Comparison of ENCODE assay signal across 1 cellular context in genomic region chr3:4904801-4905695, GRCh38.
TF ChIP-seq lines count a peak whose summit lies in the region.

No MANE protein-coding gene starts in this region.

TF ChIP-seq in K562, 482 proteins besides CTCF, POLR2A, EP300 and RAD21 (continued from another document and continues in another):
- TF ChIP-seq ATF4 (CRISPR knock-in tag; IDR thresholded peaks at IDR 0.05) (no peak), ZNF239 (CRISPR knock-in tag; IDR thresholded peaks at IDR 0.05) (no peak), ZNF57 (CRISPR knock-in tag; IDR thresholded peaks at IDR 0.05) (no peak), ILK (tag; IDR thresholded peaks at IDR 0.05; ENCODE audit: borderline replicate concordance, low read depth) (no peak), ZNF311 (CRISPR knock-in tag; IDR thresholded peaks at IDR 0.05) (0 out of 2 replicates have a peak, but pooled peaks have one; percentile 50), ZNF263 (CRISPR knock-in tag; IDR thresholded peaks at IDR 0.05; ENCODE audit: borderline replicate concordance) (no peak), KAT8 (IDR thresholded peaks at IDR 0.05; ENCODE audit: low read depth) (no peak), MGA (IDR thresholded peaks at IDR 0.05) (peak; percentile 79), ZEB2 (IDR thresholded peaks at IDR 0.05) (no peak), ZNF79 (CRISPR knock-in tag; IDR thresholded peaks at IDR 0.05; ENCODE audit: low read depth) (no peak), NFRKB (IDR thresholded peaks at IDR 0.05; ENCODE audit: low read depth) (no peak), ZNF583 (CRISPR knock-in tag; IDR thresholded peaks at IDR 0.05) (no peak), GMEB1 (CRISPR knock-in tag; IDR thresholded peaks at IDR 0.05) (no peak), ZNF274 (IDR thresholded peaks at IDR 0.05; ENCODE audit: borderline replicate concordance, low read depth, low read length) (no peak), PURB (CRISPR knock-in tag; IDR thresholded peaks at IDR 0.05; ENCODE audit: low read depth) (no peak), ZBTB2 (IDR thresholded peaks at IDR 0.05) (no peak), NR1H2 (CRISPR knock-in tag; IDR thresholded peaks at IDR 0.05) (no peak), ELF2 (CRISPR knock-in tag; IDR thresholded peaks at IDR 0.05) (no peak), ZNF707 (CRISPR knock-in tag; conservative IDR thresholded peaks at IDR 0.05) (no peak), ZFP30 (CRISPR knock-in tag; IDR thresholded peaks at IDR 0.05; ENCODE audit: borderline replicate concordance) (no peak), ZNF174 (CRISPR knock-in tag; IDR thresholded peaks at IDR 0.05) (no peak), THRAP3 (IDR thresholded peaks at IDR 0.05; ENCODE audit: borderline replicate concordance) (no peak), NR4A1 (CRISPR knock-in tag; IDR thresholded peaks at IDR 0.05) (no peak), NR4A1 (tag; IDR thresholded peaks at IDR 0.05) (no peak), HMG20B (CRISPR knock-in tag; IDR thresholded peaks at IDR 0.05) (no peak), MXI1 (IDR thresholded peaks at IDR 0.05; ENCODE audit: low read depth, low read length) (no peak), BCOR (IDR thresholded peaks at IDR 0.05) (no peak), KHSRP (IDR thresholded peaks at IDR 0.05) (no peak), NFATC3 (IDR thresholded peaks at IDR 0.05) (no peak), DNMT1 (IDR thresholded peaks at IDR 0.05) (no peak), GATAD2B (IDR thresholded peaks at IDR 0.05; ENCODE audit: borderline replicate concordance) (no peak), MEIS2 (IDR thresholded peaks at IDR 0.05; ENCODE audit: partially characterized antibody) (peak; percentile 71), FOS (IDR thresholded peaks at IDR 0.05; ENCODE audit: extremely low read depth, insufficient read length) (no peak), ATF1 (CRISPR knock-in tag; IDR thresholded peaks at IDR 0.05) (no peak), ATF1 (tag; IDR thresholded peaks at IDR 0.05) (no peak), ZNF280B (CRISPR knock-in tag; IDR thresholded peaks at IDR 0.05) (no peak), ZNF778 (CRISPR knock-in tag; IDR thresholded peaks at IDR 0.05) (no peak), ZNF830 (CRISPR knock-in tag; IDR thresholded peaks at IDR 0.05) (no peak), ZNF140 (CRISPR knock-in tag; IDR thresholded peaks at IDR 0.05) (no peak), SMAD4 (CRISPR knock-in tag; conservative IDR thresholded peaks at IDR 0.05) (0 out of 2 replicates have a peak, but pooled peaks have one; percentile 17)
- TF ChIP-seq, protein P1, sequence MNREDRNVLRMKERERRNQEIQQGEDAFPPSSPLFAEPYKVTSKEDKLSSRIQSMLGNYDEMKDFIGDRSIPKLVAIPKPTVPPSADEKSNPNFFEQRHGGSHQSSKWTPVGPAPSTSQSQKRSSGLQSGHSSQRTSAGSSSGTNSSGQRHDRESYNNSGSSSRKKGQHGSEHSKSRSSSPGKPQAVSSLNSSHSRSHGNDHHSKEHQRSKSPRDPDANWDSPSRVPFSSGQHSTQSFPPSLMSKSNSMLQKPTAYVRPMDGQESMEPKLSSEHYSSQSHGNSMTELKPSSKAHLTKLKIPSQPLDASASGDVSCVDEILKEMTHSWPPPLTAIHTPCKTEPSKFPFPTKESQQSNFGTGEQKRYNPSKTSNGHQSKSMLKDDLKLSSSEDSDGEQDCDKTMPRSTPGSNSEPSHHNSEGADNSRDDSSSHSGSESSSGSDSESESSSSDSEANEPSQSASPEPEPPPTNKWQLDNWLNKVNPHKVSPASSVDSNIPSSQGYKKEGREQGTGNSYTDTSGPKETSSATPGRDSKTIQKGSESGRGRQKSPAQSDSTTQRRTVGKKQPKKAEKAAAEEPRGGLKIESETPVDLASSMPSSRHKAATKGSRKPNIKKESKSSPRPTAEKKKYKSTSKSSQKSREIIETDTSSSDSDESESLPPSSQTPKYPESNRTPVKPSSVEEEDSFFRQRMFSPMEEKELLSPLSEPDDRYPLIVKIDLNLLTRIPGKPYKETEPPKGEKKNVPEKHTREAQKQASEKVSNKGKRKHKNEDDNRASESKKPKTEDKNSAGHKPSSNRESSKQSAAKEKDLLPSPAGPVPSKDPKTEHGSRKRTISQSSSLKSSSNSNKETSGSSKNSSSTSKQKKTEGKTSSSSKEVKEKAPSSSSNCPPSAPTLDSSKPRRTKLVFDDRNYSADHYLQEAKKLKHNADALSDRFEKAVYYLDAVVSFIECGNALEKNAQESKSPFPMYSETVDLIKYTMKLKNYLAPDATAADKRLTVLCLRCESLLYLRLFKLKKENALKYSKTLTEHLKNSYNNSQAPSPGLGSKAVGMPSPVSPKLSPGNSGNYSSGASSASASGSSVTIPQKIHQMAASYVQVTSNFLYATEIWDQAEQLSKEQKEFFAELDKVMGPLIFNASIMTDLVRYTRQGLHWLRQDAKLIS (CRISPR knock-in tag; IDR thresholded peaks at IDR 0.05) = no peak
- TF ChIP-seq, protein P2, sequence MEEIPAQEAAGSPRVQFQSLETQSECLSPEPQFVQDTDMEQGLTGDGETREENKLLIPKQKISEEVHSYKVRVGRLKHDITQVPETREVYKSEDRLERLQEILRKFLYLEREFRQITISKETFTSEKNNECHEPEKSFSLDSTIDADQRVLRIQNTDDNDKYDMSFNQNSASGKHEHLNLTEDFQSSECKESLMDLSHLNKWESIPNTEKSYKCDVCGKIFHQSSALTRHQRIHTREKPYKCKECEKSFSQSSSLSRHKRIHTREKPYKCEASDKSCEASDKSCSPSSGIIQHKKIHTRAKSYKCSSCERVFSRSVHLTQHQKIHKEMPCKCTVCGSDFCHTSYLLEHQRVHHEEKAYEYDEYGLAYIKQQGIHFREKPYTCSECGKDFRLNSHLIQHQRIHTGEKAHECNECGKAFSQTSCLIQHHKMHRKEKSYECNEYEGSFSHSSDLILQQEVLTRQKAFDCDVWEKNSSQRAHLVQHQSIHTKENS (CRISPR knock-in tag; IDR thresholded peaks at IDR 0.05) = 0 out of 2 replicates have a peak, but pooled peaks have one; percentile 70
